In genomic region chr10:35079763-35080162, GRCh38 we compare ENCODE assay signal across 12 cellular contexts. TPM values are rescaled to one million over a fixed set of nuclear protein-coding genes. Genes with fewer than 3 reads are reported as not detected.
DNase-seq lines count a peak whose midpoint lies in the region; ATAC-seq and TF ChIP-seq lines count a peak whose summit lies in the region.
"Had no signal": no experiment of that assay in that cellular context is flagged by ENCODE, and none has a peak within 500 bp of the region (broad histone marks: within the 10 kb centered on the region; RNA-seq: fewer than 3 reads in every experiment).

No MANE protein-coding gene starts in this region.

- WGBS in endodermal cell (ENCODE audit: insufficient coverage in 1 of 2, insufficient read length in 1 of 2), 2 experiments: 87 to 100% methylated on average over 1 to 3 of the region's 3 CpGs

- H3K36me3 ChIP-seq in fibroblast of lung (ENCODE audit: control insufficient read depth, insufficient read depth, low read length) (no peaks in the 10 kb centered on the region), osteoblast (ENCODE audit: insufficient read depth, low read length) (no peaks in the 10 kb centered on the region), endodermal cell (ENCODE audit: control insufficient read depth, insufficient read depth, low read length) (no peaks in the 10 kb centered on the region)
- no peaks in the 10 kb centered on the region for H3K36me3 ChIP-seq in naive thymus-derived CD4-positive, alpha-beta T cell (ENCODE audit: control insufficient read depth in 2 of 3, insufficient read depth in 3 of 3, low read length in 3 of 3)

- CTCF ChIA-PET in RWPE1 (lab: Yijun Ruan, JAX): interaction anchor here (0.6 kb wide), 1 partner anchor 30 kb away, joined by 5 read pairs; no protein-coding TSS in a partner anchor
- CTCF ChIA-PET in naive thymus-derived CD4-positive, alpha-beta T cell (lab: Charles Lee): no interaction called here

- H3K4me3 ChIP-seq in fibroblast of lung (replicated peaks in 1 of 4; ENCODE audit: control extremely low read depth in 1 of 4, insufficient read depth in 1 of 4, low read depth in 3 of 4, low read length in 4 of 4): no peak overlapping the region
- no peak overlapping the region for H3K4me3 ChIP-seq in osteoblast (ENCODE audit: insufficient read depth, low read length)
- H3K4me3 ChIP-seq in endodermal cell (ENCODE audit: low read length): no peak overlapping the region
- no peak overlapping the region for H3K4me3 ChIP-seq in naive thymus-derived CD4-positive, alpha-beta T cell (ENCODE audit: low read length)
- H3K4me3 ChIP-seq: coronary artery had no signal

- H3K27ac ChIP-seq in RWPE1: no peak overlapping the region
- H3K27ac ChIP-seq in fibroblast of lung (ENCODE audit: insufficient read depth, low read length): no peak overlapping the region
- H3K27ac ChIP-seq in osteoblast (ENCODE audit: low read depth, low read length): peak overlapping the region; percentile 21
- no peak overlapping the region for H3K27ac ChIP-seq in endodermal cell (ENCODE audit: low read depth, low read length)
- no peak overlapping the region for H3K27ac ChIP-seq in naive thymus-derived CD4-positive, alpha-beta T cell (ENCODE audit: low read depth, low read length)
- H3K27ac ChIP-seq: coronary artery had no signal

- in situ Hi-C loops in Caki2 (cut with HindIII; ENCODE audit: low pct_unique_long_range_greater_than_20kb, low sequenced_read_pairs): no loop called here

- H3K4me2 ChIP-seq in fibroblast of lung (ENCODE audit: extremely low read depth, insufficient read depth, low read length): no peak overlapping the region
- H3K4me2 ChIP-seq in osteoblast (ENCODE audit: insufficient read depth, low read length): peak overlapping the region; percentile 15

- no peaks in the 10 kb centered on the region for H3K4me1 Mint-ChIP-seq in endodermal cell
- peaks cover 8 to 69% (median 57%) of the 10 kb centered on the region in 7 donors for H3K4me1 Mint-ChIP-seq in naive thymus-derived CD4-positive, alpha-beta T cell

- peaks cover 34% of the 10 kb centered on the region for H3K9me3 Mint-ChIP-seq in endodermal cell
- H3K9me3 Mint-ChIP-seq in naive thymus-derived CD4-positive, alpha-beta T cell: peaks cover 0 to 4% (median 0%) of the 10 kb centered on the region in 11 donors

- H3K9ac ChIP-seq in fibroblast of lung (ENCODE audit: insufficient read depth, low read length) (no peak overlapping the region), endodermal cell (ENCODE audit: extremely low read depth, low read length, poor library complexity, severe bottlenecking) (no peak overlapping the region)

- intact Hi-C loops in naive thymus-derived CD4-positive, alpha-beta T cell (cut with micrococcal nuclease): no loop called here

- no peaks in the 10 kb centered on the region for H4K20me1 ChIP-seq in fibroblast of lung (ENCODE audit: control insufficient read depth, extremely low read depth, insufficient read depth, low read length)
- H4K20me1 ChIP-seq in osteoblast (ENCODE audit: insufficient read depth, low read length): peaks cover 35% of the 10 kb centered on the region

- POLR2A ChIA-PET in RWPE1 (lab: Yijun Ruan, JAX; ENCODE audit: low non-redundant PET): no interaction called here
- POLR2A ChIA-PET in naive thymus-derived CD4-positive, alpha-beta T cell (lab: Charles Lee): no interaction called here

- H2AFZ ChIP-seq in fibroblast of lung (ENCODE audit: low read length) (no peak overlapping the region), osteoblast (ENCODE audit: low read length) (no peak overlapping the region)

- H3K4me3 Mint-ChIP-seq in endodermal cell: no peak overlapping the region
- H3K4me3 Mint-ChIP-seq in naive thymus-derived CD4-positive, alpha-beta T cell: no peak overlapping the region
- H3K4me3 Mint-ChIP-seq: naive B cell had no signal

- H3K27me3 Mint-ChIP-seq in endodermal cell (ENCODE audit: insufficient read depth): no peaks in the 10 kb centered on the region
- no peaks in the 10 kb centered on the region for H3K27me3 Mint-ChIP-seq in naive thymus-derived CD4-positive, alpha-beta T cell
- H3K27me3 Mint-ChIP-seq: naive B cell had no signal

- H3K4me1 ChIP-seq in fibroblast of lung (ENCODE audit: control insufficient read depth, extremely low read depth, insufficient read depth, low read length) (peaks cover 2% of the 10 kb centered on the region), osteoblast (ENCODE audit: insufficient read depth, low read length) (peaks cover 13% of the 10 kb centered on the region), endodermal cell (ENCODE audit: control insufficient read depth, insufficient read depth, low read length) (no peaks in the 10 kb centered on the region)
- H3K4me1 ChIP-seq in naive thymus-derived CD4-positive, alpha-beta T cell (ENCODE audit: control insufficient read depth in 2 of 2, insufficient read depth in 2 of 2, low read length in 2 of 2): peaks cover 0 to 6% of the 10 kb centered on the region in 2 donors

- H3K27ac Mint-ChIP-seq in endodermal cell: no peak overlapping the region
- H3K27ac Mint-ChIP-seq in naive thymus-derived CD4-positive, alpha-beta T cell: peak overlapping the region in 1 of 9 donors; percentile 52

- ATAC-seq in naive thymus-derived CD4-positive, alpha-beta T cell: no peak

- H3K79me2 ChIP-seq in fibroblast of lung (ENCODE audit: control insufficient read depth, insufficient read depth, low read length) (peaks cover 64% of the 10 kb centered on the region), osteoblast (ENCODE audit: insufficient read depth, low read length) (peaks cover 88% of the 10 kb centered on the region)

- no peak for TF ChIP-seq CTCF in RWPE1 (conservative IDR thresholded peaks at IDR 0.05; ENCODE audit: low read depth)
- no peak for TF ChIP-seq CTCF in fibroblast of lung (conservative IDR thresholded peaks at IDR 0.05 in 1 of 2, IDR thresholded peaks at IDR 0.05 in 1 of 2; ENCODE audit: low read depth in 1 of 2, low read length in 2 of 2)
- no peak for TF ChIP-seq CTCF in osteoblast (IDR thresholded peaks at IDR 0.05; ENCODE audit: extremely low read depth, low read depth, low read length)
- TF ChIP-seq CTCF in endodermal cell (conservative IDR thresholded peaks at IDR 0.05): no peak

- peaks cover 47% of the 10 kb centered on the region for H3K36me3 Mint-ChIP-seq in endodermal cell (ENCODE audit: low read depth)
- H3K36me3 Mint-ChIP-seq in naive thymus-derived CD4-positive, alpha-beta T cell: peaks cover 0 to 49% (median 31%) of the 10 kb centered on the region in 5 donors

- H3K27me3 ChIP-seq in fibroblast of lung (ENCODE audit: control insufficient read depth, insufficient read depth, low read length) (no peaks in the 10 kb centered on the region), osteoblast (ENCODE audit: insufficient read depth, low read length) (no peaks in the 10 kb centered on the region), endodermal cell (ENCODE audit: control insufficient read depth, insufficient read depth, low read length, poor library complexity, severe bottlenecking) (no peaks in the 10 kb centered on the region)
- H3K27me3 ChIP-seq in naive thymus-derived CD4-positive, alpha-beta T cell (ENCODE audit: control insufficient read depth in 2 of 2, insufficient read depth in 2 of 2, low read length in 2 of 2): no peaks in the 10 kb centered on the region

- no peaks in the 10 kb centered on the region for H3K9me3 ChIP-seq in fibroblast of lung (ENCODE audit: control insufficient read depth, insufficient read depth, low read depth, low read length)
- H3K9me3 ChIP-seq in osteoblast (ENCODE audit: low read depth, low read length): no peaks in the 10 kb centered on the region
- H3K9me3 ChIP-seq in endodermal cell (ENCODE audit: control insufficient read depth, low read length): peaks cover 18% of the 10 kb centered on the region
- H3K9me3 ChIP-seq in naive thymus-derived CD4-positive, alpha-beta T cell (ENCODE audit: control insufficient read depth in 2 of 3, low read length in 3 of 3): no peaks in the 10 kb centered on the region

- DNase-seq in Caki2 (ENCODE audit: low read depth) (peak; percentile 54), RWPE1 (ENCODE audit: low spot score) (peak; percentile 50), fibroblast of lung (ENCODE audit: low read depth in 2 of 2) (peak; percentile 59 to 83), osteoblast (ENCODE audit: insufficient read length, low spot score, missing footprints) (peak; percentile 88), endodermal cell (no peak), NCI-H1092 (lab: John Stamatoyannopoulos, UW) (no peak)
- DNase-seq in activated CD4-positive, alpha-beta T cell treated with anti-CD3 and anti-CD28 coated beads, Interleukin-2, amount 50 U/mL, for 1 hour: no peak
- no peak for DNase-seq in naive thymus-derived CD4-positive, alpha-beta T cell
- DNase-seq: activated effector memory CD4-positive, alpha-beta T cell treated with anti-CD3 and anti-CD28 coated beads, Interleukin-2, amount 50 U/mL, for 16 hours; naive B cell; NCI-H2107 had no signal

RNA-seq across cellular contexts. Expression of gene CUL2, which starts 10.4 kb away (rescaled TPM):
- total RNA-seq in Caki2 (2014; rRNA removed; shearing (Covaris generic); ENCODE audit: low replicate concordance): 10.4 and 14.9 TPM in 2 replicates
- total RNA-seq in fibroblast of lung: 21.3 and 22.8 TPM in 2 replicates
- 36.0 TPM in 2 replicates for polyA plus RNA-seq in fibroblast of lung
- polyA plus RNA-seq in fibroblast of lung (2012): 29.6 and 34.9 TPM in 2 replicates
- 3.7 and 10.0 TPM in 2 replicates for polyA minus RNA-seq in fibroblast of lung (ENCODE audit: low replicate concordance)
- total RNA-seq in osteoblast: 29.0 and 32.7 TPM in 2 replicates
- total RNA-seq in endodermal cell: 10 to 100 TPM; 39.2 to 41.5 TPM
- 41.0 TPM for polyA plus RNA-seq in endodermal cell (2013, experiment 1 of 2)
- 41.6 TPM for polyA plus RNA-seq in endodermal cell (2013, experiment 2 of 2)
- 10 to 100 TPM; 30.9 to 43.7 (median 36.0) TPM for total RNA-seq in naive thymus-derived CD4-positive, alpha-beta T cell
- polyA plus RNA-seq in naive thymus-derived CD4-positive, alpha-beta T cell: 10 to 100 TPM; 26.5 to 33.4 TPM

RNA-seq across cellular contexts. Expression of gene CREM, which starts 46.9 kb away (rescaled TPM):
- total RNA-seq in Caki2 (2014; rRNA removed; shearing (Covaris generic); ENCODE audit: low replicate concordance): 52.2 and 53.2 TPM in 2 replicates
- total RNA-seq in fibroblast of lung (25.7 and 29.9 TPM in 2 replicates), osteoblast (16.6 and 19.7 TPM in 2 replicates), endodermal cell (10 to 100 TPM; 31.5 to 35.3 TPM)
- 32.1 and 39.9 TPM in 2 replicates for polyA plus RNA-seq in fibroblast of lung
- polyA plus RNA-seq in fibroblast of lung (2012): 23.1 and 34.4 TPM in 2 replicates
- polyA minus RNA-seq in fibroblast of lung (ENCODE audit: low replicate concordance): 2.9 and 3.4 TPM in 2 replicates
- 39.0 TPM for polyA plus RNA-seq in endodermal cell (2013, experiment 1 of 2)
- 40.0 TPM for polyA plus RNA-seq in endodermal cell (2013, experiment 2 of 2)
- 10 to 100 TPM; 13.3 to 76.2 (median 31.6) TPM for total RNA-seq in naive thymus-derived CD4-positive, alpha-beta T cell
- polyA plus RNA-seq in naive thymus-derived CD4-positive, alpha-beta T cell: 10 to 100 TPM; 19.1 to 19.7 TPM

Comparison
In these comparisons a context has a peak if more than half of its experiments do, and no peak if none do; other contexts are left out.
1. DNase-seq: peak in Caki2 (single experiment), RWPE1 (single experiment), fibroblast of lung (2 of 2) and osteoblast (single experiment); none in activated CD4-positive, alpha-beta T cell treated with anti-CD3 and anti-CD28 coated beads, Interleukin-2, amount 50 U/mL, for 1 hour (single experiment), endodermal cell (single experiment), naive thymus-derived CD4-positive, alpha-beta T cell (0 of 9) and NCI-H1092 (single experiment).